In genomic region chr3:3179407-3180094, GRCh38 we compare ENCODE assay signal across 8 cellular contexts. TPM values are rescaled to one million over a fixed set of nuclear protein-coding genes. Genes with fewer than 3 reads are reported as not detected.
DNase-seq lines count a peak whose midpoint lies in the region; ATAC-seq and TF ChIP-seq lines count a peak whose summit lies in the region.

Gene CRBN, minus strand, starts transcription at chr3:3179691. Its CDS starts 4 bp downstream, at chr3:3179687.

- H3K36me3 ChIP-seq in H7 (replicated peaks; ENCODE audit: control insufficient read depth, insufficient read depth, low read length) (no peaks in the 10 kb centered on the region), Loucy (ENCODE audit: insufficient read depth, low read length) (no peaks in the 10 kb centered on the region), SK-N-SH (replicated peaks in 1 of 2; ENCODE audit: control insufficient read depth in 1 of 2, insufficient read depth in 2 of 2, low read length in 1 of 2) (peaks cover 7 to 12% of the 10 kb centered on the region in 2 experiments)

- H3K9me3 ChIP-seq in Loucy (ENCODE audit: insufficient read depth, low read depth, low read length), result no peaks in the 10 kb centered on the region
- no peaks in the 10 kb centered on the region for H3K9me3 ChIP-seq in SK-N-SH

- TF ChIP-seq CTCF in Loucy (conservative IDR thresholded peaks at IDR 0.05; ENCODE audit: low read length) (peak; percentile 89), SK-N-SH (IDR thresholded peaks at IDR 0.05) (peak; percentile 97), omental fat pad (IDR thresholded peaks at IDR 0.05) (peak in 2 of 3 donors; percentile 66 to 97)

- H3K9ac ChIP-seq in Loucy (ENCODE audit: low read depth, low read length, poor library complexity, severe bottlenecking) (peak within 1 kb of the TSS; percentile 91), SK-N-SH (peak within 1 kb of the TSS; percentile 85)

- H3K4me2 ChIP-seq in Loucy (ENCODE audit: low read depth, low read length, poor library complexity, severe bottlenecking), result peak within 1 kb of the TSS; percentile 100
- peak within 1 kb of the TSS; percentile 81 for H3K4me2 ChIP-seq in SK-N-SH

- H2AFZ ChIP-seq in Loucy (ENCODE audit: low read length) (peak within 1 kb of the TSS; percentile 93), SK-N-SH (ENCODE audit: low read depth) (peak within 1 kb of the TSS; percentile 98)

- H3K79me2 ChIP-seq in Loucy (ENCODE audit: insufficient read depth, low read length) (peaks cover 49% of the 10 kb centered on the region), SK-N-SH (ENCODE audit: insufficient read depth) (peaks cover 44% of the 10 kb centered on the region)

- ATAC-seq in omental fat pad (ENCODE audit: low FRiP score), result peak; percentile 97

- peak; percentile 40; the same call in 1 of the 2 replicates for TF ChIP-seq RAD21 in SK-N-SH (IDR thresholded peaks at IDR 0.05; ENCODE audit: low read length)

- H3K4me1 ChIP-seq in Loucy (ENCODE audit: insufficient read depth, low read length, poor library complexity, severe bottlenecking) (peaks cover 50% of the 10 kb centered on the region), SK-N-SH (ENCODE audit: control insufficient read depth in 1 of 2, insufficient read depth in 2 of 2, low read depth in 1 of 2, low read length in 1 of 2) (peaks cover 6 to 8% of the 10 kb centered on the region in 2 experiments; a peak in 2 of 4 replicates)

- peak within 1 kb of the TSS; percentile 92 for H3K4me3 ChIP-seq in H7 (ENCODE audit: insufficient read depth, low read depth, low read length)
- peak within 1 kb of the TSS; percentile 99 for H3K4me3 ChIP-seq in Loucy (ENCODE audit: low read length, poor library complexity, severe bottlenecking)
- peak within 1 kb of the TSS; percentile 92 to 98 for H3K4me3 ChIP-seq in SK-N-SH (ENCODE audit: low read depth in 2 of 2, low read length in 1 of 2)

- H3K27ac ChIP-seq in SK-N-SH (ENCODE audit: low read depth in 2 of 2, low read length in 1 of 2), result peak within 1 kb of the TSS; percentile 16 to 60; a peak in 3 of 4 replicates
- peak within 1 kb of the TSS; percentile 60 for H3K27ac ChIP-seq in temporal lobe (ENCODE audit: low read depth, low read length)

- H3K9me2 ChIP-seq in Loucy (replicated peaks; ENCODE audit: low read depth, low read length) (no peaks in the 10 kb centered on the region), SK-N-SH (no peaks in the 10 kb centered on the region)

- DNase-seq in GM04503 (ENCODE audit: low read depth), result peak; percentile 29
- peak; percentile 95 for DNase-seq in H7
- DNase-seq in SK-N-SH, result peak; percentile 98
- peak; percentile 89 for DNase-seq in activated naive CD4-positive, alpha-beta T cell treated with anti-CD3 and anti-CD28 coated beads, Interleukin-2, amount 50 U/mL, for 16 hours
- peak; percentile 88 for DNase-seq in globus pallidus (ENCODE audit: low spot score)
- peak; percentile 73 for DNase-seq in omental fat pad (ENCODE audit: low spot score)

- WGBS in SK-N-SH (ENCODE audit: low lambda C conversion rate), result under 1% methylated on average over 30 of the region's 56 CpGs

- CTCF ChIA-PET in SK-N-SH (lab: Yijun Ruan, JAX), result interaction anchor here (0.6 to 1.2 kb wide), 7 partner anchors 9 to 1115 kb away, joined by 3 to 11 read pairs (median 4); no protein-coding TSS in a partner anchor

- peak; percentile 12 to 53; a peak in 2 of 4 replicates for TF ChIP-seq EP300 in SK-N-SH (IDR thresholded peaks at IDR 0.05; ENCODE audit: borderline replicate concordance in 1 of 2, low read depth in 1 of 2, low read length in 1 of 2)

- H3F3A ChIP-seq in Loucy (ENCODE audit: low read depth) (no peaks in the 10 kb centered on the region), SK-N-SH (replicated peaks; ENCODE audit: insufficient read depth) (peaks cover 4% of the 10 kb centered on the region)

- no peaks in the 10 kb centered on the region; the same call in 1 of the 2 replicates for H3K27me3 ChIP-seq in H7 (ENCODE audit: control insufficient read depth, insufficient read depth, low read length)
- H3K27me3 ChIP-seq in Loucy (ENCODE audit: insufficient read depth, low read length, poor library complexity, severe bottlenecking), result no peaks in the 10 kb centered on the region
- no peaks in the 10 kb centered on the region for H3K27me3 ChIP-seq in SK-N-SH (ENCODE audit: insufficient read depth)

- H4K20me1 ChIP-seq in Loucy (ENCODE audit: insufficient read depth, low read length, poor library complexity, severe bottlenecking) (peaks cover 29% of the 10 kb centered on the region), SK-N-SH (ENCODE audit: insufficient read depth) (no peaks in the 10 kb centered on the region; the same call in 1 of the 2 replicates)

- POLR2A ChIA-PET in SK-N-SH (lab: Yijun Ruan, JAX), result no interaction called here

TF ChIP-seq in SK-N-SH, 30 proteins besides CTCF, POLR2A, EP300 and RAD21 (continues in another document):
- TF ChIP-seq POLR2AphosphoS5 (IDR thresholded peaks at IDR 0.05; ENCODE audit: low read depth, low read length) (peak; percentile 79), FOXM1 (IDR thresholded peaks at IDR 0.05; ENCODE audit: low read depth) (no peak), MEF2A (IDR thresholded peaks at IDR 0.05; ENCODE audit: borderline replicate concordance, low read depth) (no peak; the same call in 1 of the 2 replicates), USF1 (IDR thresholded peaks at IDR 0.05; ENCODE audit: borderline replicate concordance, low read depth) (no peak), JUND (IDR thresholded peaks at IDR 0.05) (no peak), ZBTB33 (IDR thresholded peaks at IDR 0.05; ENCODE audit: borderline replicate concordance, low read depth) (peak; percentile 68; the same call in 1 of the 2 replicates), ELF1 (IDR thresholded peaks at IDR 0.05) (0 out of 2 replicates have a peak, but pooled peaks have one; percentile 18), TEAD4 (IDR thresholded peaks at IDR 0.05; ENCODE audit: borderline replicate concordance, insufficient read depth) (no peak), FOXJ3 (CRISPR knock-in tag; IDR thresholded peaks at IDR 0.05) (peak; percentile 81; the same call in 1 of the 2 replicates), FOSL2 (IDR thresholded peaks at IDR 0.05; ENCODE audit: borderline replicate concordance, low read depth) (no peak), MAX (IDR thresholded peaks at IDR 0.05; ENCODE audit: low read depth) (peak; percentile 67), NFIC (IDR thresholded peaks at IDR 0.05; ENCODE audit: borderline replicate concordance) (no peak; the same call in 1 of the 2 replicates), TCF12 (IDR thresholded peaks at IDR 0.05) (no peak; the same call in 1 of the 2 replicates), PBX3 (IDR thresholded peaks at IDR 0.05) (peak; percentile 39; the same call in 1 of the 2 replicates), YY1 (IDR thresholded peaks at IDR 0.05; ENCODE audit: low read depth) (peak; percentile 98), TAF1 (IDR thresholded peaks at IDR 0.05; ENCODE audit: borderline replicate concordance, low read depth, low read length) (peak; percentile 95)

RNA-seq across cellular contexts. Expression of gene CRBN, which starts in this region (rescaled TPM):
- 20.5 and 32.6 TPM in 2 replicates for total RNA-seq in H7 (2014; rRNA removed; shearing (Covaris generic))
- polyA plus RNA-seq in SK-N-SH (2012; rRNA removed), result 17.5 and 35.2 TPM in 2 replicates
- polyA plus RNA-seq in SK-N-SH (2012; cell fraction: cytosol; rRNA removed), result 28.6 and 30.5 TPM in 2 replicates
- polyA plus RNA-seq in SK-N-SH (2012; cell fraction: nucleus; rRNA removed), result 23.0 and 40.2 TPM in 2 replicates
- total RNA-seq in omental fat pad (100 to 1,000 TPM in 1 of 4 donors, 10 to 100 TPM in 3; 63.2 to 137 (median 69.2) TPM), temporal lobe (144 TPM)

Comparison
In these comparisons a context has a peak if more than half of its experiments do, and no peak if none do; other contexts are left out.
1. Peak in every context shown above with its lines: DNase-seq, ATAC-seq, H3K4me3 ChIP-seq and H3K27ac ChIP-seq.
2. DNase-seq: peak in every context shown above with its lines; median percentile 98 in SK-N-SH; 95 in H7; 89 in activated naive CD4-positive, alpha-beta T cell treated with anti-CD3 and anti-CD28 coated beads, Interleukin-2, amount 50 U/mL, for 16 hours; 88 in globus pallidus; 73 in omental fat pad; 29 in GM04503.